In genomic region chr1:202184750-202185460, GRCh38 we compare ENCODE assay signal across 7 cellular contexts. TPM values are rescaled to one million over a fixed set of nuclear protein-coding genes. Genes with fewer than 3 reads are reported as not detected.
A peak's percentile ranks its signal among the peaks of the same experiment; 100 is the strongest.
DNase-seq lines count a peak whose midpoint lies in the region; ATAC-seq, FAIRE-seq and TF ChIP-seq lines count a peak whose summit lies in the region.

No MANE protein-coding gene starts in this region.

- H3K4me3 ChIP-seq in SK-N-MC: no peak overlapping the region
- H3K4me3 ChIP-seq in pancreas: no peak overlapping the region
- H3K4me3 ChIP-seq in upper lobe of left lung: no peak overlapping the region

- intact Hi-C loops in activated naive CD4-positive, alpha-beta T cell treated with anti-CD3 and anti-CD28 coated beads for 36 hours (cut with micrococcal nuclease): loop anchor here (2.0 kb wide), 1 partner anchor 24 kb away; the partner anchor contains the start of gene PTPN7
- intact Hi-C loops in pancreas (cut with DNase I): loop anchor here in 2 of 3 donors (5.0 to 10.0 kb wide), 4 partner anchors 127 to 540 kb away; no protein-coding TSS in a partner anchor

- H3K27ac ChIP-seq in SK-N-MC (no peak overlapping the region), pancreas (no peak overlapping the region), upper lobe of left lung (no peak overlapping the region)

- H3K27me3 ChIP-seq in pancreas (no peaks in the 10 kb centered on the region), upper lobe of left lung (no peaks in the 10 kb centered on the region)

- TF ChIP-seq POLR2A in GM12891 (IDR thresholded peaks at IDR 0.05; ENCODE audit: low read depth, low read length): no peak
- no peak for TF ChIP-seq POLR2A in upper lobe of left lung (IDR thresholded peaks at IDR 0.05)

- no peak for DNase-seq in GM12891 (ENCODE audit: insufficient read length, low spot score)
- peak; percentile 71 for DNase-seq in MV-4-11 (lab: John Stamatoyannopoulos, UW)
- DNase-seq in SK-N-MC (ENCODE audit: low read depth, low spot score): peak; percentile 35
- peak; percentile 81 for DNase-seq in activated naive CD4-positive, alpha-beta T cell treated with anti-CD3 and anti-CD28 coated beads for 36 hours
- DNase-seq in glomerular visceral epithelial cell (ENCODE audit: extremely low spot score): peak; percentile 88
- DNase-seq in pancreas: peak; percentile 57 to 93 (median 82)
- DNase-seq in upper lobe of left lung: peak in 1 of 2 donors; percentile 83

- WGBS in pancreas, 2 donors: 12 to 15% methylated on average over 17 to 19 of the region's 19 CpGs
- WGBS in upper lobe of left lung, 2 donors: 0 to 18% methylated on average over 4 to 19 of the region's 19 CpGs

- peak; percentile 87 for FAIRE-seq in GM12891 (lab: Jason Lieb, UNC)
- FAIRE-seq in pancreas (lab: Jason Lieb, UNC): no peak

- CTCF ChIA-PET in activated naive CD4-positive, alpha-beta T cell treated with anti-CD3 and anti-CD28 coated beads for 36 hours (lab: Charles Lee): interaction anchor here (0.7 to 3.0 kb wide), 17 partner anchors 8 to 600 kb away, joined by 3 to 12 read pairs (median 3); partner anchors contain the start of gene PTPN7

- H3K9ac ChIP-seq in SK-N-MC (ENCODE audit: insufficient read length): no peak overlapping the region

- peaks cover 8% of the 10 kb centered on the region for H3K4me1 Mint-ChIP-seq in activated naive CD4-positive, alpha-beta T cell treated with anti-CD3 and anti-CD28 coated beads for 36 hours (ENCODE audit: low read depth)

- H3K9me3 ChIP-seq in SK-N-MC (ENCODE audit: low read depth, low read length) (no peaks in the 10 kb centered on the region), pancreas (no peaks in the 10 kb centered on the region), upper lobe of left lung (no peaks in the 10 kb centered on the region)

- no peak overlapping the region for H3K4me3 Mint-ChIP-seq in activated naive CD4-positive, alpha-beta T cell treated with anti-CD3 and anti-CD28 coated beads for 36 hours

- peak; percentile 76 to 88 (median 84) for ATAC-seq in pancreas
- ATAC-seq in upper lobe of left lung (ENCODE audit: low FRiP score in 2 of 2): peak; percentile 63 to 82

- H3K4me1 ChIP-seq in pancreas (no peaks in the 10 kb centered on the region), upper lobe of left lung (peaks cover 0 to 12% (median 4%) of the 10 kb centered on the region in 4 donors)

- H3K9me3 Mint-ChIP-seq in activated naive CD4-positive, alpha-beta T cell treated with anti-CD3 and anti-CD28 coated beads for 36 hours: no peaks in the 10 kb centered on the region

- no peaks in the 10 kb centered on the region for H3K36me3 ChIP-seq in SK-N-MC (ENCODE audit: insufficient read depth, low read length)
- no peaks in the 10 kb centered on the region for H3K36me3 ChIP-seq in pancreas
- H3K36me3 ChIP-seq in upper lobe of left lung: no peaks in the 10 kb centered on the region

- no peaks in the 10 kb centered on the region for H3K36me3 Mint-ChIP-seq in activated naive CD4-positive, alpha-beta T cell treated with anti-CD3 and anti-CD28 coated beads for 36 hours (ENCODE audit: low read depth)

- H3K27me3 Mint-ChIP-seq in activated naive CD4-positive, alpha-beta T cell treated with anti-CD3 and anti-CD28 coated beads for 36 hours (ENCODE audit: low read depth): no peaks in the 10 kb centered on the region

- no peak overlapping the region for H3K27ac Mint-ChIP-seq in activated naive CD4-positive, alpha-beta T cell treated with anti-CD3 and anti-CD28 coated beads for 36 hours

- TF ChIP-seq EP300 in upper lobe of left lung (IDR thresholded peaks at IDR 0.05): no peak

- peak; percentile 75 to 90 (median 85) for TF ChIP-seq CTCF in pancreas (IDR thresholded peaks at IDR 0.05)
- TF ChIP-seq CTCF in upper lobe of left lung (IDR thresholded peaks at IDR 0.05): peak; percentile 72 to 89 (median 76)

TF ChIP-seq in GM12891, 5 proteins besides CTCF, POLR2A, EP300 and RAD21:
- TF ChIP-seq POLR2AphosphoS5 (IDR thresholded peaks at IDR 0.05; ENCODE audit: low read depth, low read length) (no peak), TAF1 (IDR thresholded peaks at IDR 0.05; ENCODE audit: low read depth, low read length) (no peak), SPI1 (IDR thresholded peaks at IDR 0.05; ENCODE audit: low read depth, low read length) (no peak), POU2F2 (IDR thresholded peaks at IDR 0.05; ENCODE audit: low read depth, low read length) (no peak), PAX5 (IDR thresholded peaks at IDR 0.05; ENCODE audit: insufficient read depth, low read length, severe bottlenecking) (no peak)

RNA-seq across cellular contexts. Expression of gene LGR6, which starts 8.7 kb away (rescaled TPM):
- not detected for polyA plus RNA-seq in GM12891 (2012; ENCODE audit: low read depth, missing spikeins)
- total RNA-seq in activated naive CD4-positive, alpha-beta T cell treated with anti-CD3 and anti-CD28 coated beads for 36 hours: under 1 TPM; 0.19 to 0.22 TPM
- total RNA-seq in pancreas (under 1 TPM in 3 of 6 donors, not detected in 3; 0.06 to 0.20 (median 0.06) TPM), upper lobe of left lung (1 to 10 TPM in 3 of 6 donors, under 1 TPM in 3; 0.46 to 5.2 (median 1.1) TPM)
- under 1 TPM; 0.15 to 0.47 TPM for polyA plus RNA-seq in pancreas

RNA-seq across cellular contexts. Expression of gene PTPN7, which starts 24.5 kb away (rescaled TPM):
- polyA plus RNA-seq in GM12891 (2012; ENCODE audit: low read depth, missing spikeins): 56.6 TPM
- 100 to 1,000 TPM; 112 to 119 TPM for total RNA-seq in activated naive CD4-positive, alpha-beta T cell treated with anti-CD3 and anti-CD28 coated beads for 36 hours
- 1 to 10 TPM in 4 of 6 donors, under 1 TPM in 2; 0.23 to 2.9 (median 1.0) TPM for total RNA-seq in pancreas
- polyA plus RNA-seq in pancreas: 1 to 10 TPM in 1 of 2 donors, under 1 TPM in 1; 0.61 to 1.2 TPM
- 1 to 10 TPM; 4.6 to 9.3 (median 7.7) TPM for total RNA-seq in upper lobe of left lung

RNA-seq across cellular contexts. Expression of gene ARL8A, which starts 40.4 kb away (rescaled TPM):
- 12.4 TPM for polyA plus RNA-seq in GM12891 (2012; ENCODE audit: low read depth, missing spikeins)
- 10 to 100 TPM; 28.1 to 30.6 TPM for total RNA-seq in activated naive CD4-positive, alpha-beta T cell treated with anti-CD3 and anti-CD28 coated beads for 36 hours
- total RNA-seq in pancreas (10 to 100 TPM; 17.9 to 30.4 (median 24.8) TPM), upper lobe of left lung (10 to 100 TPM; 65.7 to 96.3 (median 88.4) TPM)
- 10 to 100 TPM; 14.8 to 20.5 TPM for polyA plus RNA-seq in pancreas

Comparison
In these comparisons a context has a peak if more than half of its experiments do, and no peak if none do; other contexts are left out.
1. RNA of gene PTPN7, which starts 24.5 kb away (total RNA-seq): 112 to 119 TPM in activated naive CD4-positive, alpha-beta T cell treated with anti-CD3 and anti-CD28 coated beads for 36 hours; 4.6 to 9.3 TPM in upper lobe of left lung and 0.23 to 2.9 TPM in pancreas; every median in the first group is over 10 times any median in the second.